In the genomic region with DNA sequence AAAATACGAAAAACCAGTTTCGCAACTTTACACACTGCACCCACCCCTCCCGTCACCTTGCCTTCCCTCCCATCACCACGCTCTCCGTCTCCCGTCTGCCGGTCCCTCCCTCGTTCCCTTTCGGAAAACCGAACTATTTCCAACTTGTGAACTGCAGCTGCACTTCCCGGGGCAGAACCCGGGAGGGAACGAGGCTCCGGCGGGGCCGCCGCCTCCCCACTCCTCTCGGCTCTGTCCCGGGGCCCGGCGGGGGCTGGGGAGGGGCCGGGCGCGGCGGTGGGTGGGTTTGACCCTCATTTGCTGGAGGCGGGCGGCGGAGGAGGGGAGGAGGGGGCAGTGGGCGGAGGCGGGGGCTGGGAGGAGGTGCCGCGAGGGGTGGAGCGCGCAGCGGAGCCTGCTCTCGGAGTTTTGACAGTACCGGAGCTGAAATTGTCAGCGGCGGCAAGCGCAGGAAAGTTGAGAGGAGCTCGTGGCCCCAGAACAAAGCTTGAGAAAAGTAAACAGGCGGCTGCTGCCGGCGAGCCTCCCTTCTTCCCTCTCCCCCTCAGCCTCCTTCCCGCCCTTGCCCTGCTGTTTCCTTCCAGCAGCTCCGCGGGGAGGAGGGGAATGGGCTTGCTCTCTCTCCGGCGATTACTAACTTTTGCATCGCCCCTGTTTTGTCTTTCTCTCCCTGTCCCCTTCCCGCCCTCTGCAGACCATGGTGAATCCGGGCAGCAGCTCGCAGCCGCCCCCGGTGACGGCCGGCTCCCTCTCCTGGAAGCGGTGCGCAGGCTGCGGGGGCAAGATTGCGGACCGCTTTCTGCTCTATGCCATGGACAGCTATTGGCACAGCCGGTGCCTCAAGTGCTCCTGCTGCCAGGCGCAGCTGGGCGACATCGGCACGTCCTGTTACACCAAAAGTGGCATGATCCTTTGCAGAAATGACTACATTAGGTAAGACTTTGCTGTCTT, we compare ENCODE assay signal across 1 cellular context.
TF ChIP-seq lines count a peak whose summit lies in the region.

No MANE protein-coding gene starts in this region.

TF ChIP-seq in SK-N-SH, 30 proteins besides CTCF, POLR2A, EP300 and RAD21 (continued from another document):
- peak; percentile 43 for TF ChIP-seq SIN3A (IDR thresholded peaks at IDR 0.05; ENCODE audit: borderline replicate concordance, low read depth, low read length)
- TF ChIP-seq, protein P1, sequence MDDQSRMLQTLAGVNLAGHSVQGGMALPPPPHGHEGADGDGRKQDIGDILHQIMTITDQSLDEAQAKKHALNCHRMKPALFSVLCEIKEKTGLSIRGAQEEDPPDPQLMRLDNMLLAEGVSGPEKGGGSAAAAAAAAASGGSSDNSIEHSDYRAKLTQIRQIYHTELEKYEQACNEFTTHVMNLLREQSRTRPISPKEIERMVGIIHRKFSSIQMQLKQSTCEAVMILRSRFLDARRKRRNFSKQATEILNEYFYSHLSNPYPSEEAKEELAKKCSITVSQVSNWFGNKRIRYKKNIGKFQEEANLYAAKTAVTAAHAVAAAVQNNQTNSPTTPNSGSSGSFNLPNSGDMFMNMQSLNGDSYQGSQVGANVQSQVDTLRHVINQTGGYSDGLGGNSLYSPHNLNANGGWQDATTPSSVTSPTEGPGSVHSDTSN (IDR thresholded peaks at IDR 0.05) = no peak; the same call in 1 of the 2 replicates
- TF ChIP-seq MXI1 (IDR thresholded peaks at IDR 0.05; ENCODE audit: low read depth, low read length) = no peak
- TF ChIP-seq CHD2 (IDR thresholded peaks at IDR 0.05; ENCODE audit: low read length, partially characterized antibody) = no peak
- TF ChIP-seq TEAD4 (IDR thresholded peaks at IDR 0.05; ENCODE audit: borderline replicate concordance, insufficient read depth) = no peak
- no peak for TF ChIP-seq RXRA (IDR thresholded peaks at IDR 0.05; ENCODE audit: borderline replicate concordance, low read depth)
- no peak; the same call in 1 of the 2 replicates for TF ChIP-seq POLR2AphosphoS5 (IDR thresholded peaks at IDR 0.05; ENCODE audit: low read depth, low read length)
- no peak for TF ChIP-seq EZH2phosphoT487 (IDR thresholded peaks at IDR 0.05; ENCODE audit: borderline replicate concordance, low read depth)
- TF ChIP-seq, protein P2, sequence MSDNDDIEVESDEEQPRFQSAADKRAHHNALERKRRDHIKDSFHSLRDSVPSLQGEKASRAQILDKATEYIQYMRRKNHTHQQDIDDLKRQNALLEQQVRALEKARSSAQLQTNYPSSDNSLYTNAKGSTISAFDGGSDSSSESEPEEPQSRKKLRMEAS (IDR thresholded peaks at IDR 0.05; ENCODE audit: low read depth) = peak; percentile 38; the same call in 1 of the 2 replicates
- TF ChIP-seq RCOR1 (IDR thresholded peaks at IDR 0.05; ENCODE audit: low read length) = no peak
- TF ChIP-seq NRF1 (IDR thresholded peaks at IDR 0.05; ENCODE audit: low read depth, low read length) = no peak
- TF ChIP-seq TCF12 (IDR thresholded peaks at IDR 0.05) = peak; percentile 14; the same call in 1 of the 2 replicates
